In the genomic region with DNA sequence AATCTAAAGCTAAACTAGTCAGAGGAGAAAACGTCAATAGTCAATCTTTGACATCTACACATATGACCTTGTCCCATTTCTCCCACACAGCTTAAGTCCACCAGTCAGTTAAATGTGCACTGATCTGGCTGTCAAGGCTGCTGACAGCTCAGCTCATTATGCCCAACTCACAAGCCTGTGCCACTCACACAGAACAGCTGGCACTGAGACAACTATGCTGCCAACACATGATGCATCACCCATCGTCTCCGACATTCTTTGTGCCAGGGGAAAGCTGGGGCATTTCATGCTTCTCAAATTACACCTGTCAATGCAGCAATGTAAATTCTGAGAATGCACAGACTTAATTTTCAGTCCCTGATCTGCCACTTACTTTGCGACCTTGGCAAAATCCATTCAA, we compare ENCODE assay signal across 10 cellular contexts. TPM values are rescaled to one million over a fixed set of nuclear protein-coding genes. Genes with fewer than 3 reads are reported as not detected.
DNase-seq lines count a peak whose midpoint lies in the region; ATAC-seq and TF ChIP-seq lines count a peak whose summit lies in the region.
"Had no signal": no experiment of that assay in that cellular context is flagged by ENCODE, and none has a peak within 500 bp of the region (broad histone marks: within the 10 kb centered on the region; RNA-seq: fewer than 3 reads in every experiment).

No MANE protein-coding gene starts in this region.

- no peak overlapping the region for H3K4me3 Mint-ChIP-seq in endodermal cell

- H3K36me3 ChIP-seq in brain microvascular endothelial cell (replicated peaks) (peaks cover 4% of the 10 kb centered on the region), endodermal cell (ENCODE audit: control insufficient read depth, insufficient read depth, low read length) (peaks cover 61% of the 10 kb centered on the region)

- no peak overlapping the region for H3K9ac ChIP-seq in endodermal cell (ENCODE audit: extremely low read depth, low read length, poor library complexity, severe bottlenecking)

- peaks cover 57% of the 10 kb centered on the region for H3K36me3 Mint-ChIP-seq in endodermal cell (ENCODE audit: low read depth)

- peaks cover 13% of the 10 kb centered on the region for H3K4me1 Mint-ChIP-seq in endodermal cell

- ATAC-seq in HG03442 (IDR thresholded peaks at IDR 0.05; ENCODE audit: unreplicated experiment): no peak

- H3K9me3 ChIP-seq in endodermal cell (ENCODE audit: control insufficient read depth, low read length): no peaks in the 10 kb centered on the region
- H3K9me3 ChIP-seq: neutrophil had no signal

- 90 to 97% methylated on average over 3 to 4 of the region's 4 CpGs for WGBS in endodermal cell (ENCODE audit: insufficient coverage in 1 of 2, insufficient read length in 1 of 2), 2 experiments

- H3K27me3 ChIP-seq in brain microvascular endothelial cell (replicated peaks) (no peaks in the 10 kb centered on the region), endodermal cell (ENCODE audit: control insufficient read depth, insufficient read depth, low read length, poor library complexity, severe bottlenecking) (no peaks in the 10 kb centered on the region)
- H3K27me3 ChIP-seq: neutrophil had no signal

- peak; percentile 39 for DNase-seq in EH (ENCODE audit: low read depth)
- DNase-seq in NCI-H2196 treated with DMSO at 0.1 percent for 48 hours (lab: John Stamatoyannopoulos, UW; ENCODE audit: unreplicated experiment): peak; percentile 16
- DNase-seq in epithelial cell of esophagus (ENCODE audit: low read depth): peak; percentile 94
- DNase-seq in nucleus accumbens (lab: John Stamatoyannopoulos, UW): peak in 45 of 56 donors; percentile 0 to 82 (median 24)
- no peak for DNase-seq in brain microvascular endothelial cell
- no peak for DNase-seq in CD1c-positive myeloid dendritic cell (ENCODE audit: extremely low spot score)
- DNase-seq in endodermal cell: no peak

- H3K9me3 Mint-ChIP-seq in endodermal cell: no peaks in the 10 kb centered on the region

- H3K27ac ChIP-seq in brain microvascular endothelial cell (no peak overlapping the region), endodermal cell (ENCODE audit: low read depth, low read length) (no peak overlapping the region)
- H3K27ac ChIP-seq: HL-60, neutrophil had no signal

- H3K4me3 ChIP-seq in epithelial cell of esophagus (ENCODE audit: low read length): no peak overlapping the region
- H3K4me3 ChIP-seq in brain microvascular endothelial cell (ENCODE audit: low read depth, low read length): no peak overlapping the region
- no peak overlapping the region for H3K4me3 ChIP-seq in endodermal cell (ENCODE audit: low read length)

- TF ChIP-seq CTCF in epithelial cell of esophagus (IDR thresholded peaks at IDR 0.05; ENCODE audit: insufficient read depth, low read depth, low read length, missing control alignments) (no peak), brain microvascular endothelial cell (IDR thresholded peaks at IDR 0.05; ENCODE audit: low read depth, low read length, missing control alignments) (no peak), endodermal cell (conservative IDR thresholded peaks at IDR 0.05) (no peak)

- H3K27ac Mint-ChIP-seq in endodermal cell: no peak overlapping the region

- no peaks in the 10 kb centered on the region for H3K27me3 Mint-ChIP-seq in endodermal cell (ENCODE audit: insufficient read depth)

- in situ Hi-C loops in brain microvascular endothelial cell (cut with HindIII; ENCODE audit: low pct_ligation_motif_present, low sequenced_read_pairs): no loop called here

- H3K4me1 ChIP-seq in endodermal cell (ENCODE audit: control insufficient read depth, insufficient read depth, low read length): peaks cover 3% of the 10 kb centered on the region

RNA-seq across cellular contexts. Expression of a gene that starts 25.3 kb away (rescaled TPM):
- total RNA-seq in endodermal cell: 10 to 100 TPM; 46.4 to 48.1 TPM
- 42.6 TPM for polyA plus RNA-seq in endodermal cell (2013, experiment 1 of 2)
- 43.5 TPM for polyA plus RNA-seq in endodermal cell (2013, experiment 2 of 2)

Comparison
In these comparisons a context has a peak if more than half of its experiments do, and no peak if none do; other contexts are left out.
1. DNase-seq: peak in EH (single experiment), NCI-H2196 treated with DMSO at 0.1 percent for 48 hours (single experiment), epithelial cell of esophagus (single experiment) and nucleus accumbens (45 of 56); none in brain microvascular endothelial cell (single experiment), CD1c-positive myeloid dendritic cell (single experiment) and endodermal cell (single experiment).